In the genomic region with DNA sequence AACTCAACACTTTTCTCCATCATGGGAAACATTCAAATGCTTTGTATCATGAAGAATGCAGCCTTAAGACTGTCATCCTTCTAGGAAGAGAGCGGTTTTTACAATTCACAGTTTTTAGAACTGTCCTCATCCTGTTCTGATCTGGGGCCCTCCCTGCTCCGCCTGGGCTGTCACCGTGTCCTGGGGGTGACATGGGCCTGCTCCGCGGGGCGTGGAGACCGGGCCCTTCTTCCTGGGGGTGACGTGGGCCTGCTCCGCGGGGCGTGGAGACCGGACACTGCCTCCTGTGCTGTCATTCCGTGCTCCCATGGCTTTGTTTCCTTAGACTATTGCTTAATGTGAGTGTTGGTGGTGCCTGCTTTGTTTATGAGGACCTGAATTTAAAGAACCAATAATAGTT, we compare ENCODE assay signal across 24 cellular contexts.
DNase-seq lines count a peak whose midpoint lies in the region; ATAC-seq, FAIRE-seq and TF ChIP-seq lines count a peak whose summit lies in the region.
"Had no signal": no experiment of that assay in that cellular context is flagged by ENCODE, and none has a peak within 500 bp of the region (broad histone marks: within the 10 kb centered on the region; RNA-seq: fewer than 3 reads in every experiment).

No MANE protein-coding gene starts in this region.

- WGBS in GM12878 (ENCODE audit: insufficient coverage, insufficient replicate concordance, low lambda C conversion rate, missing lambda C conversion rate): 5% methylated on average over 12 of the region's 13 CpGs
- WGBS in heart left ventricle, 4 donors: 77 to 85% (median 84%) methylated on average over 13 of the region's 13 CpGs

- ATAC-seq in GM21529 (IDR thresholded peaks at IDR 0.05; ENCODE audit: unreplicated experiment): peak; percentile 54
- ATAC-seq in GM12878: peak; percentile 17; the same call in 1 of the 3 replicates
- no peak for ATAC-seq in heart left ventricle
- no peak for ATAC-seq in Right ventricle myocardium inferior
- ATAC-seq: left lobe of liver had no signal

- POLR2A ChIA-PET in GM12878 (lab: Charles Lee): no interaction called here
- POLR2A ChIA-PET in PC-9 (lab: Charles Lee; ENCODE audit: unreplicated experiment): no interaction called here

- H3K36me3 ChIP-seq in GM12878 (ENCODE audit: control insufficient read depth in 2 of 2, insufficient read depth in 2 of 2, low read length in 1 of 2): no peaks in the 10 kb centered on the region
- H3K36me3 ChIP-seq in PC-9 (ENCODE audit: low read depth): no peaks in the 10 kb centered on the region
- H3K36me3 ChIP-seq in heart left ventricle: no peaks in the 10 kb centered on the region
- H3K36me3 ChIP-seq: esophagus squamous epithelium, right atrium auricular region, thoracic aorta had no signal

- no peak overlapping the region for H2AFZ ChIP-seq in GM12878 (ENCODE audit: control insufficient read depth, low read depth, low read length)
- H2AFZ ChIP-seq in PC-9: no peak overlapping the region
- H2AFZ ChIP-seq: parathyroid adenoma had no signal

- CTCF ChIA-PET in GM12878 (lab: Yijun Ruan, JAX) (no interaction called here), PC-9 (lab: Charles Lee) (no interaction called here)

- no peak overlapping the region for H3K4me3 ChIP-seq in GM12878
- no peak overlapping the region for H3K4me3 ChIP-seq in PC-9
- no peak overlapping the region for H3K4me3 ChIP-seq in heart left ventricle
- H3K4me3 ChIP-seq: dorsolateral prefrontal cortex, esophagus squamous epithelium, right atrium auricular region, smooth muscle cell, thoracic aorta had no signal

- H3F3A ChIP-seq in PC-9 (ENCODE audit: insufficient read depth, low read depth): no peaks in the 10 kb centered on the region

- SMC1A ChIA-PET in GM12878 (lab: Charles Lee; ENCODE audit: uncharacterized antibody, unreplicated experiment): no interaction called here

- DNase-seq in Caki2 (ENCODE audit: low read depth) (peak; percentile 58), GM12878 (ENCODE audit: low read depth, low spot score) (no peak), posterior vena cava (ENCODE audit: low spot score) (peak; percentile 46), PC-9 (no peak), heart left ventricle (no peak), Right ventricle myocardium inferior (ENCODE audit: missing footprints) (no peak)
- DNase-seq: dorsolateral prefrontal cortex; esophagus squamous epithelium; hippocampal formation; Kasumi-1; NCI-H1436; NCI-H2081 treated with DMSO at 0.1 percent for 48 hours; NCI-H2227 treated with DMSO at 0.1 percent for 48 hours; NCI-H526; NK-92 treated with Interleukin-12 subunit alpha and Interleukin-12 subunit beta, amount 100 ng/mL, for 24 hours; stimulated activated naive CD4-positive, alpha-beta T cell treated with Interleukin-2 at 50 U/mL for 16 hours had no signal

- no peak for FAIRE-seq in GM12878 (lab: Jason Lieb, UNC)
- FAIRE-seq: frontal cortex, urothelium cell line had no signal

- no peak for TF ChIP-seq POLR2A in GM12878 (IDR thresholded peaks at IDR 0.05; ENCODE audit: low read depth, low read length)
- TF ChIP-seq POLR2A in heart left ventricle (IDR thresholded peaks at IDR 0.05): no peak

- H3K9me2 ChIP-seq in PC-9 (ENCODE audit: insufficient read depth): no peaks in the 10 kb centered on the region

- no peaks in the 10 kb centered on the region for H3K9me3 ChIP-seq in GM12878 (replicated peaks; ENCODE audit: control insufficient read depth, insufficient read depth, low read length)
- H3K9me3 ChIP-seq in PC-9 (ENCODE audit: insufficient read depth, low read depth): no peaks in the 10 kb centered on the region
- H3K9me3 ChIP-seq in heart left ventricle: no peaks in the 10 kb centered on the region
- H3K9me3 ChIP-seq: esophagus squamous epithelium, right atrium auricular region, thoracic aorta had no signal

- peaks cover 0 to 1% of the 10 kb centered on the region in 2 experiments; a peak in 1 of 4 replicates for H3K27me3 ChIP-seq in GM12878 (replicated peaks in 1 of 2; ENCODE audit: control insufficient read depth in 2 of 2, insufficient read depth in 2 of 2, low read length in 1 of 2)
- H3K27me3 ChIP-seq in PC-9 (ENCODE audit: insufficient read depth, low read depth): peaks cover 68% of the 10 kb centered on the region
- peaks cover 0 to 54% (median 0%) of the 10 kb centered on the region in 9 donors for H3K27me3 ChIP-seq in heart left ventricle
- H3K27me3 ChIP-seq: right atrium auricular region had no signal

- H3K4me1 ChIP-seq in GM12878 (ENCODE audit: control insufficient read depth, insufficient read depth, low read length) (no peaks in the 10 kb centered on the region), PC-9 (replicated peaks; ENCODE audit: insufficient read depth) (no peaks in the 10 kb centered on the region), heart left ventricle (no peaks in the 10 kb centered on the region)
- H3K4me1 ChIP-seq: parathyroid adenoma, right atrium auricular region had no signal

- H3K79me2 ChIP-seq in GM12878 (ENCODE audit: control insufficient read depth, insufficient read depth, low read length): no peaks in the 10 kb centered on the region
- H3K79me2 ChIP-seq in PC-9 (ENCODE audit: low read depth): no peaks in the 10 kb centered on the region
- H3K79me2 ChIP-seq: parathyroid adenoma had no signal

- RAD21 ChIA-PET in GM12878 (lab: Charles Lee; ENCODE audit: unreplicated experiment): no interaction called here

- intact Hi-C loops in GM12878 (cut with micrococcal nuclease; ENCODE audit: unreplicated experiment): no loop called here
- intact Hi-C loops in posterior vena cava (cut with DNase I): no loop called here
- intact Hi-C loops in PC-9 (cut with micrococcal nuclease; ENCODE audit: unreplicated experiment): no loop called here
- intact Hi-C loops in heart left ventricle (cut with DNase I): no loop called here
- intact Hi-C loops in Right ventricle myocardium inferior (cut with DNase I): no loop called here

- H3K9ac ChIP-seq in GM12878 (ENCODE audit: control insufficient read depth, insufficient read depth, low read length): no peak overlapping the region
- H3K9ac ChIP-seq: parathyroid adenoma had no signal

- no TSS peak for BruUV-seq in GM12878 (replicated peaks; lab: Mats Ljungman, UMichigan)
- no TSS peak for BruUV-seq in PC-9 (replicated peaks; lab: Mats Ljungman, UMichigan)

- TF ChIP-seq RAD21 in GM12878 (IDR thresholded peaks at IDR 0.05; ENCODE audit: insufficient read depth, low read depth, low read length): no peak

- H3K4me2 ChIP-seq in GM12878 (ENCODE audit: control insufficient read depth, insufficient read depth) (no peak overlapping the region), PC-9 (no peak overlapping the region)
- H3K4me2 ChIP-seq: smooth muscle cell had no signal

- H3K27ac ChIP-seq in GM12878 (ENCODE audit: control insufficient read depth, insufficient read depth): no peak overlapping the region
- H3K27ac ChIP-seq in PC-9: no peak overlapping the region
- no peak overlapping the region for H3K27ac ChIP-seq in heart left ventricle
- H3K27ac ChIP-seq: dorsolateral prefrontal cortex, esophagus squamous epithelium, parathyroid adenoma, right atrium auricular region, thoracic aorta had no signal

- TF ChIP-seq CTCF in GM12878 (IDR thresholded peaks at IDR 0.05 in 2 of 3, conservative IDR thresholded peaks at IDR 0.05 in 1 of 3; ENCODE audit: control insufficient read depth in 2 of 3, extremely low read depth in 1 of 3, insufficient read depth in 1 of 3, low read depth in 3 of 3, low read length in 3 of 3) (no peak), PC-9 (conservative IDR thresholded peaks at IDR 0.05) (no peak), heart left ventricle (IDR thresholded peaks at IDR 0.05) (no peak)

- no peaks in the 10 kb centered on the region for H4K20me1 ChIP-seq in GM12878 (ENCODE audit: control insufficient read depth, insufficient read depth)
- no peaks in the 10 kb centered on the region for H4K20me1 ChIP-seq in PC-9 (ENCODE audit: insufficient read depth)

- TF ChIP-seq EP300 in GM12878 (IDR thresholded peaks at IDR 0.05; ENCODE audit: borderline replicate concordance in 1 of 2, control insufficient read depth in 1 of 2, low read depth in 2 of 2, low read length in 2 of 2): no peak

- in situ Hi-C loops in Caki2 (cut with HindIII; ENCODE audit: low pct_unique_long_range_greater_than_20kb, low sequenced_read_pairs) (no loop called here), GM12878 (cut with MboI) (no loop called here)

TF ChIP-seq in GM12878, 131 proteins besides CTCF, POLR2A, EP300 and RAD21:
- TF ChIP-seq, protein P1, sequence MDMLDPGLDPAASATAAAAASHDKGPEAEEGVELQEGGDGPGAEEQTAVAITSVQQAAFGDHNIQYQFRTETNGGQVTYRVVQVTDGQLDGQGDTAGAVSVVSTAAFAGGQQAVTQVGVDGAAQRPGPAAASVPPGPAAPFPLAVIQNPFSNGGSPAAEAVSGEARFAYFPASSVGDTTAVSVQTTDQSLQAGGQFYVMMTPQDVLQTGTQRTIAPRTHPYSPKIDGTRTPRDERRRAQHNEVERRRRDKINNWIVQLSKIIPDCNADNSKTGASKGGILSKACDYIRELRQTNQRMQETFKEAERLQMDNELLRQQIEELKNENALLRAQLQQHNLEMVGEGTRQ (IDR thresholded peaks at IDR 0.05; ENCODE audit: borderline replicate concordance, low read depth, low read length): no peak
- no peak for TF ChIP-seq HDAC6 (IDR thresholded peaks at IDR 0.05; ENCODE audit: unreplicated experiment)
- TF ChIP-seq CHD1 (IDR thresholded peaks at IDR 0.05; ENCODE audit: low read depth, low read length): no peak
- TF ChIP-seq MEF2B (IDR thresholded peaks at IDR 0.05; ENCODE audit: partially characterized antibody, poor library complexity, severe bottlenecking): no peak
- TF ChIP-seq, protein P2, sequence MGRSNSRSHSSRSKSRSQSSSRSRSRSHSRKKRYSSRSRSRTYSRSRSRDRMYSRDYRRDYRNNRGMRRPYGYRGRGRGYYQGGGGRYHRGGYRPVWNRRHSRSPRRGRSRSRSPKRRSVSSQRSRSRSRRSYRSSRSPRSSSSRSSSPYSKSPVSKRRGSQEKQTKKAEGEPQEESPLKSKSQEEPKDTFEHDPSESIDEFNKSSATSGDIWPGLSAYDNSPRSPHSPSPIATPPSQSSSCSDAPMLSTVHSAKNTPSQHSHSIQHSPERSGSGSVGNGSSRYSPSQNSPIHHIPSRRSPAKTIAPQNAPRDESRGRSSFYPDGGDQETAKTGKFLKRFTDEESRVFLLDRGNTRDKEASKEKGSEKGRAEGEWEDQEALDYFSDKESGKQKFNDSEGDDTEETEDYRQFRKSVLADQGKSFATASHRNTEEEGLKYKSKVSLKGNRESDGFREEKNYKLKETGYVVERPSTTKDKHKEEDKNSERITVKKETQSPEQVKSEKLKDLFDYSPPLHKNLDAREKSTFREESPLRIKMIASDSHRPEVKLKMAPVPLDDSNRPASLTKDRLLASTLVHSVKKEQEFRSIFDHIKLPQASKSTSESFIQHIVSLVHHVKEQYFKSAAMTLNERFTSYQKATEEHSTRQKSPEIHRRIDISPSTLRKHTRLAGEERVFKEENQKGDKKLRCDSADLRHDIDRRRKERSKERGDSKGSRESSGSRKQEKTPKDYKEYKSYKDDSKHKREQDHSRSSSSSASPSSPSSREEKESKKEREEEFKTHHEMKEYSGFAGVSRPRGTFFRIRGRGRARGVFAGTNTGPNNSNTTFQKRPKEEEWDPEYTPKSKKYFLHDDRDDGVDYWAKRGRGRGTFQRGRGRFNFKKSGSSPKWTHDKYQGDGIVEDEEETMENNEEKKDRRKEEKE (IDR thresholded peaks at IDR 0.05): no peak

Comparison
In these comparisons a context has a peak if more than half of its experiments do, and no peak if none do; other contexts are left out.
1. DNase-seq: peak in Caki2 (single experiment) and posterior vena cava (single experiment); none in GM12878 (single experiment), PC-9 (0 of 2), heart left ventricle (0 of 5) and Right ventricle myocardium inferior (single experiment).
2. ATAC-seq: peak in GM21529 (single experiment) and GM12878 (single experiment); none in heart left ventricle (0 of 4) and Right ventricle myocardium inferior (single experiment).